ENCODE assay signal across 9 cellular contexts in the genomic region with DNA sequence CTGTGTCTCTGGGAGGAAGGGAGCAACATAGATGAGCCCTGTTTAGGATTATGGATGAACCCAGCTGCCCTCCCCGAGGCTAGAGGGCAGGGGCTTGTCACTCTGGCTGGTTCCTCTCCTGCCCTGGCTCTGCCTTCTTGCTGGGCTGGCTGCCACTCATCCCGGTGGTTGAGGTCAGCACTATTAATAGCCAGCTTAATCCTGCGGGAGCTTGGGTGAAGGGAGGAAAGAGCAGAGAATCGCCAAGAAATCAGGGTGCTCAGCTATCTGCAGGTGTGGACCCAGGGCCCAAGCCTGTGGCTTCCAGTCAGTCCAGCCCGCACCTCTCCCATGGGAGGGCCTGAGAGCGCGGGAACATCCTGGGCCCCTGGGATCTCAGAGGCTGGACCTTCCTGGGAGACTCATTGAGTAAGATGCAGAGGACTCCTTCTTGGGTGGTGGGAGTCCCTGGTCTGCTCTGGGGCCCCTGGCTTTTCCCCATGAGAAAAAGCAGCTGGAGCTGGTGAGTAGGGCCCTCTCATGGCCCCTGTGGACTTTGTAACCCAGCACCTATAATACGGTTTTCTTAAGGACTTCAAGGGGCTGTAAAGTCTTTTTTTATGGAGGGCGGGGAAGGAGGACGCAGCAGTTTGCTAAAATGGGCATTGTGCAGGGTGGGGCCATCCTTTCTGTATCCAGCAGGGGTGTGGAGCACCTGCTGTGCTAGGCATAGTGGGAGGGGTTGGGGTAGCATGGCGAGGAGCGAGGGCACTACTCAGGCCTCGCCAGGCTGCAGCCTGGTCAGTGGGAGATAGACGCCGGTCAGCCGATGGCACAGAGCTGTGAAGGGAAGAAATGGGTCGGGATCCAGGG. TPM values are rescaled to one million over a fixed set of nuclear protein-coding genes. Genes with fewer than 3 reads are reported as not detected.
DNase-seq lines count a peak whose midpoint lies in the region; TF ChIP-seq lines count a peak whose summit lies in the region.
"Had no signal": no experiment of that assay in that cellular context is flagged by ENCODE, and none has a peak within 500 bp of the region (broad histone marks: within the 10 kb centered on the region; RNA-seq: fewer than 3 reads in every experiment).

No MANE protein-coding gene starts in this region.

- WGBS in neuronal stem cell (ENCODE audit: extremely low coverage in 2 of 2, insufficient read length in 2 of 2, insufficient replicate concordance in 1 of 2), 2 donors: no CpG with 5 or more reads among the region's 17 CpGs
- 64% methylated on average over 17 of the region's 17 CpGs for WGBS in prostate gland

- no peak overlapping the region for H2BK15ac ChIP-seq in neuronal stem cell (ENCODE audit: low read length)

- intact Hi-C loops in prostate gland (cut with DNase I): no loop called here

- no peak overlapping the region for H4K8ac ChIP-seq in neuronal stem cell (ENCODE audit: low read depth, low read length)

- H3K4me1 ChIP-seq in BLaER1 (peaks cover 26% of the 10 kb centered on the region), Peyer's patch (peaks cover 0 to 37% (median 3%) of the 10 kb centered on the region in 4 donors), neuronal stem cell (ENCODE audit: control insufficient read depth in 2 of 2, insufficient read depth in 1 of 2, low read depth in 1 of 2, low read length in 2 of 2) (peaks cover 0 to 7% of the 10 kb centered on the region in 2 donors), prostate gland (replicated peaks) (no peaks in the 10 kb centered on the region)

- no peak overlapping the region for H2AFZ ChIP-seq in neuronal stem cell (ENCODE audit: low read length)

- no peak overlapping the region for H2AK5ac ChIP-seq in neuronal stem cell (ENCODE audit: low read depth, low read length)

- peak in 1 of 2 donors; percentile 43 for TF ChIP-seq POLR2A in Peyer's patch (IDR thresholded peaks at IDR 0.05)
- no peak for TF ChIP-seq POLR2A in prostate gland (IDR thresholded peaks at IDR 0.05)

- H2BK120ac ChIP-seq in neuronal stem cell (ENCODE audit: low read depth, low read length): no peak overlapping the region

- H3K36me3 ChIP-seq in BLaER1 (no peaks in the 10 kb centered on the region), Peyer's patch (no peaks in the 10 kb centered on the region), neuronal stem cell (replicated peaks in 1 of 2; ENCODE audit: control insufficient read depth in 2 of 2, insufficient read depth in 2 of 2, low read length in 2 of 2) (no peaks in the 10 kb centered on the region), prostate gland (no peaks in the 10 kb centered on the region)

- peak overlapping the region; percentile 48 for H3K18ac ChIP-seq in neuronal stem cell (ENCODE audit: low read length)

- H3K14ac ChIP-seq in neuronal stem cell (ENCODE audit: low read length): no peak overlapping the region

- H3K4me2 ChIP-seq in BLaER1: peak overlapping the region; percentile 57
- no peak overlapping the region for H3K4me2 ChIP-seq in neuronal stem cell (ENCODE audit: insufficient read depth, low read length, poor library complexity, severe bottlenecking)

- in situ Hi-C loops in GM13977 (cut with MboI; ENCODE audit: low pct_unique_long_range_greater_than_20kb, low sequenced_read_pairs, unreplicated experiment): no loop called here

- H3K4me3 ChIP-seq in BLaER1 (no peak overlapping the region), Peyer's patch (peak overlapping the region in 1 of 4 donors; percentile 19), fibroblast of mammary gland (ENCODE audit: control insufficient read depth, low read depth, low read length) (no peak overlapping the region), neuronal stem cell (ENCODE audit: low read length in 2 of 2) (no peak overlapping the region), prostate gland (no peak overlapping the region)

- no peak overlapping the region for H2BK5ac ChIP-seq in neuronal stem cell (ENCODE audit: low read length)

- no peak overlapping the region for H4K91ac ChIP-seq in neuronal stem cell (ENCODE audit: low read depth, low read length, poor library complexity)

- H3K9me3 ChIP-seq in BLaER1 (no peaks in the 10 kb centered on the region), Peyer's patch (no peaks in the 10 kb centered on the region), neuronal stem cell (replicated peaks in 1 of 2; ENCODE audit: control insufficient read depth in 2 of 2, insufficient read depth in 1 of 2, low read depth in 1 of 2, low read length in 2 of 2) (no peaks in the 10 kb centered on the region), prostate gland (no peaks in the 10 kb centered on the region)

- peaks cover 33% of the 10 kb centered on the region for H4K20me1 ChIP-seq in BLaER1

- H3K27me3 ChIP-seq in BLaER1 (no peaks in the 10 kb centered on the region), Peyer's patch (no peaks in the 10 kb centered on the region), neuronal stem cell (ENCODE audit: control insufficient read depth in 3 of 3, insufficient read depth in 3 of 3, low read depth in 1 of 3, low read length in 3 of 3) (no peaks in the 10 kb centered on the region), prostate gland (replicated peaks; ENCODE audit: insufficient read depth) (no peaks in the 10 kb centered on the region)

- no peak overlapping the region for H3K23ac ChIP-seq in neuronal stem cell (ENCODE audit: low read depth, low read length, poor library complexity)

- no peak overlapping the region for H2BK12ac ChIP-seq in neuronal stem cell (ENCODE audit: low read length)

- H3K27ac ChIP-seq in BLaER1 (peak overlapping the region; percentile 28; the same call in 1 of the 2 replicates), Peyer's patch (peak overlapping the region; percentile 10 to 94 (median 72)), neuronal stem cell (replicated peaks; ENCODE audit: low read length) (no peak overlapping the region), prostate gland (no peak overlapping the region)

- no peak overlapping the region; the same call in 1 of the 2 replicates for H3K9ac ChIP-seq in BLaER1
- H3K9ac ChIP-seq in neuronal stem cell (ENCODE audit: low read depth, low read length, poor library complexity): no peak overlapping the region

- H3K79me1 ChIP-seq in neuronal stem cell (ENCODE audit: low read depth, low read length): peaks cover 3% of the 10 kb centered on the region

- H3K4ac ChIP-seq in neuronal stem cell (ENCODE audit: low read length): no peak overlapping the region

- DNase-seq in Peyer's patch: peak in 2 of 3 donors; percentile 78 to 82
- peak; percentile 20 for DNase-seq in fibroblast of mammary gland (ENCODE audit: low read depth)
- DNase-seq in neuronal stem cell (ENCODE audit: low spot score): no peak
- DNase-seq in DMS153 treated with DMSO at 0.1 percent for 48 hours (lab: John Stamatoyannopoulos, UW; ENCODE audit: unreplicated experiment): no peak
- DNase-seq in GM13977 (ENCODE audit: low spot score): no peak
- DNase-seq in prostate gland (ENCODE audit: low spot score): no peak
- DNase-seq in activated naive CD4-positive, alpha-beta T cell (lab: John Stamatoyannopoulos, UW): no peak
- DNase-seq: activated CD8-positive, alpha-beta T cell treated with anti-CD3 and anti-CD28 coated beads, Interleukin-2, amount 10 ng/mL, durations not matched to agents 7 days and 5 days had no signal

- TF ChIP-seq CTCF in Peyer's patch (IDR thresholded peaks at IDR 0.05) (peak in 3 of 6 experiments; percentile 31 to 42 (median 39)), fibroblast of mammary gland (conservative IDR thresholded peaks at IDR 0.05; ENCODE audit: control insufficient read depth, insufficient read depth, low read depth, low read length) (no peak), GM13977 (IDR thresholded peaks at IDR 0.05; ENCODE audit: extremely low read depth, insufficient read depth, missing control alignments) (no peak), prostate gland (IDR thresholded peaks at IDR 0.05) (no peak)

RNA-seq across cellular contexts. Expression of a gene that starts 27.4 kb away (rescaled TPM):
- total RNA-seq in Peyer's patch (100 to 1,000 TPM in 1 of 4 donors, 10 to 100 TPM in 3; 29.8 to 108 (median 44.8) TPM), prostate gland (10 to 100 TPM; 29.7 to 29.8 TPM)
- polyA plus RNA-seq in neuronal stem cell (2013, experiment 1 of 2): 13.3 TPM
- 13.5 TPM for polyA plus RNA-seq in neuronal stem cell (2013, experiment 2 of 2)

RNA-seq across cellular contexts. Expression of a gene that starts 27.9 kb away (rescaled TPM):
- total RNA-seq in Peyer's patch: 10 to 100 TPM; 19.0 to 53.9 (median 41.7) TPM
- 20.5 TPM for polyA plus RNA-seq in neuronal stem cell (2013, experiment 1 of 2)
- polyA plus RNA-seq in neuronal stem cell (2013, experiment 2 of 2): 22.0 TPM
- 10 to 100 TPM in 1 of 2 donors, 1 to 10 TPM in 1; 9.2 to 13.9 TPM for total RNA-seq in prostate gland

RNA-seq across cellular contexts. Expression of a gene that starts 48.8 kb away (rescaled TPM):
- total RNA-seq in Peyer's patch (10 to 100 TPM in 2 of 4 donors, 1 to 10 TPM in 2; 9.4 to 12.5 (median 10.8) TPM), prostate gland (10 to 100 TPM; 26.1 to 26.8 TPM)
- 17.6 TPM for polyA plus RNA-seq in neuronal stem cell (2013, experiment 1 of 2)
- polyA plus RNA-seq in neuronal stem cell (2013, experiment 2 of 2): 18.5 TPM

RNA-seq across cellular contexts. Expression of a gene that starts 55.2 kb away (rescaled TPM):
- 10 to 100 TPM in 2 of 4 donors, 1 to 10 TPM in 2; 7.4 to 14.0 (median 8.9) TPM for total RNA-seq in Peyer's patch
- polyA plus RNA-seq in neuronal stem cell (2013, experiment 1 of 2): 2.3 TPM
- 1.9 TPM for polyA plus RNA-seq in neuronal stem cell (2013, experiment 2 of 2)
- total RNA-seq in prostate gland: 10 to 100 TPM; 11.4 to 15.2 TPM

Comparison
In these comparisons a context has a peak if more than half of its experiments do, and no peak if none do; other contexts are left out.
1. H3K27ac ChIP-seq: peak in BLaER1 (single experiment) and Peyer's patch (4 of 4); none in neuronal stem cell (single experiment) and prostate gland (0 of 2).
2. DNase-seq: peak in Peyer's patch (2 of 3) and fibroblast of mammary gland (single experiment); none in neuronal stem cell (single experiment), DMS153 treated with DMSO at 0.1 percent for 48 hours (single experiment), GM13977 (single experiment), prostate gland (single experiment) and activated naive CD4-positive, alpha-beta T cell (0 of 4).